In genomic region chr10:22679608-22680007, GRCh38 we compare ENCODE assay signal across 19 cellular contexts. TPM values are rescaled to one million over a fixed set of nuclear protein-coding genes. Genes with fewer than 3 reads are reported as not detected.
DNase-seq lines count a peak whose midpoint lies in the region; ATAC-seq, FAIRE-seq and TF ChIP-seq lines count a peak whose summit lies in the region.
"Had no signal": no experiment of that assay in that cellular context is flagged by ENCODE, and none has a peak within 500 bp of the region (broad histone marks: within the 10 kb centered on the region; RNA-seq: fewer than 3 reads in every experiment).

No MANE protein-coding gene starts in this region.

- H3K27ac ChIP-seq in K562 (ENCODE audit: extremely low read depth, low read depth, low read length) (peak overlapping the region; percentile 91; the same call in 2 of the 3 replicates), small intestine (ENCODE audit: low read depth in 1 of 2, low read length in 1 of 2) (no peak overlapping the region)
- H3K27ac ChIP-seq: GM23248 had no signal

- H3K9me3 ChIP-seq in K562 (replicated peaks; ENCODE audit: control insufficient read depth, insufficient read depth, low read depth, low read length) (no peaks in the 10 kb centered on the region), small intestine (ENCODE audit: control insufficient read depth, low read depth) (no peaks in the 10 kb centered on the region)
- H3K9me3 ChIP-seq: heart right ventricle had no signal

- H3K27me3 ChIP-seq in K562 (ENCODE audit: control insufficient read depth in 2 of 2, insufficient read depth in 2 of 2, low read length in 2 of 2), result no peaks in the 10 kb centered on the region
- no peaks in the 10 kb centered on the region for H3K27me3 ChIP-seq in small intestine (ENCODE audit: control insufficient read depth in 2 of 2, insufficient read depth in 2 of 2, low read length in 2 of 2)
- H3K27me3 ChIP-seq: heart right ventricle had no signal

- no peak for ATAC-seq in activated naive CD4-positive, alpha-beta T cell treated with anti-CD3 and anti-CD28 coated beads, Interleukin-2, amount 50 U/mL, for 72 hours
- no peak for ATAC-seq in T-cell (replicated peaks in 1 of 4)
- no peak for ATAC-seq in K562
- ATAC-seq in GM18498 (IDR thresholded peaks at IDR 0.05; ENCODE audit: unreplicated experiment), result no peak
- no peak for ATAC-seq in HG03135 (IDR thresholded peaks at IDR 0.05; ENCODE audit: unreplicated experiment)
- ATAC-seq: heart right ventricle had no signal

- FAIRE-seq in K562 (lab: Jason Lieb, UNC) (no peak), small intestine (lab: Jason Lieb, UNC) (no peak)
- FAIRE-seq: islet of Langerhans had no signal

- H4K20me1 ChIP-seq in K562 (replicated peaks; ENCODE audit: control insufficient read depth, insufficient read depth, low read length), result no peaks in the 10 kb centered on the region; the same call in 1 of the 2 replicates

- TF ChIP-seq RAD21 in K562 (CRISPR knock-in tag; conservative IDR thresholded peaks at IDR 0.05 in 1 of 2, IDR thresholded peaks at IDR 0.05 in 1 of 2), result no peak

- no peak for TF ChIP-seq EP300 in K562 (IDR thresholded peaks at IDR 0.05; ENCODE audit: low read length)

- in situ Hi-C loops in K562 (cut with MboI), result no loop called here

- no peak overlapping the region for H3K4me3 Mint-ChIP-seq in activated naive CD4-positive, alpha-beta T cell treated with anti-CD3 and anti-CD28 coated beads, Interleukin-2, amount 10 ng/mL, durations not matched to agents 7 days and 5 days
- peak overlapping the region in 2 of 3 donors; percentile 38 to 49 for H3K4me3 Mint-ChIP-seq in T-cell
- H3K4me3 Mint-ChIP-seq: endodermal cell, IgD-negative memory B cell had no signal

- H2AFZ ChIP-seq in K562 (ENCODE audit: low read depth, low read length), result no peak overlapping the region
- H2AFZ ChIP-seq: GM23248 had no signal

- no peak for TF ChIP-seq POLR2A in K562 (conservative IDR thresholded peaks at IDR 0.05)

- no peaks in the 10 kb centered on the region for H3K9me3 Mint-ChIP-seq in activated naive CD4-positive, alpha-beta T cell treated with anti-CD3 and anti-CD28 coated beads, Interleukin-2, amount 10 ng/mL, durations not matched to agents 7 days and 5 days
- peaks cover 0 to 4% of the 10 kb centered on the region in 2 donors for H3K9me3 Mint-ChIP-seq in activated naive CD4-positive, alpha-beta T cell treated with anti-CD3 and anti-CD28 coated beads, Interleukin-2, amount 50 U/mL, for 72 hours
- no peaks in the 10 kb centered on the region for H3K9me3 Mint-ChIP-seq in T-cell
- H3K9me3 Mint-ChIP-seq: endodermal cell, IgD-negative memory B cell had no signal

- H3K4me3 ChIP-seq in K562 (no peak overlapping the region), small intestine (ENCODE audit: low read depth in 1 of 2, low read length in 2 of 2) (no peak overlapping the region)
- H3K4me3 ChIP-seq: GM23248, heart right ventricle had no signal

- intact Hi-C loops in K562 (cut with micrococcal nuclease), result loop anchor here (5.0 kb wide), 1 partner anchor 62 kb away; no protein-coding TSS in a partner anchor

- H3K27me3 Mint-ChIP-seq in activated naive CD4-positive, alpha-beta T cell treated with anti-CD3 and anti-CD28 coated beads, Interleukin-2, amount 10 ng/mL, durations not matched to agents 7 days and 5 days, result no peaks in the 10 kb centered on the region
- H3K27me3 Mint-ChIP-seq in T-cell, result no peaks in the 10 kb centered on the region
- H3K27me3 Mint-ChIP-seq: IgD-negative memory B cell had no signal

- peaks cover 99% of the 10 kb centered on the region for H3K79me2 ChIP-seq in K562 (ENCODE audit: control insufficient read depth, insufficient read depth, low read length)

- H3K4me2 ChIP-seq in K562 (ENCODE audit: insufficient read depth, low read length), result no peak overlapping the region

- peaks cover 30% of the 10 kb centered on the region for H3K36me3 Mint-ChIP-seq in activated naive CD4-positive, alpha-beta T cell treated with anti-CD3 and anti-CD28 coated beads, Interleukin-2, amount 10 ng/mL, durations not matched to agents 7 days and 5 days
- peaks cover 0 to 7% of the 10 kb centered on the region in 2 donors for H3K36me3 Mint-ChIP-seq in activated naive CD4-positive, alpha-beta T cell treated with anti-CD3 and anti-CD28 coated beads, Interleukin-2, amount 50 U/mL, for 72 hours
- peaks cover 3% of the 10 kb centered on the region for H3K36me3 Mint-ChIP-seq in T-cell

- POLR2A ChIA-PET in T-cell (lab: Charles Lee) (interaction anchor here in 1 of 2 donors (1.0 kb wide), 1 partner anchor 11 kb away, joined by 5 read pairs; no protein-coding TSS in a partner anchor), K562 (lab: Yijun Ruan, JAX) (no interaction called here)

- BruUV-seq in K562 (replicated peaks; lab: Mats Ljungman, UMichigan), result no TSS peak

- TF ChIP-seq CTCF in K562 (IDR thresholded peaks at IDR 0.05 in 2 of 3, conservative IDR thresholded peaks at IDR 0.05 in 1 of 3; ENCODE audit: insufficient read depth in 2 of 3, low read depth in 1 of 3, low read length in 3 of 3), result no peak

- WGBS in K562 (ENCODE audit: insufficient coverage, low coverage, missing lambda C conversion rate), result 82% methylated on average over 1 of the region's 1 CpG
- 95 to 100% (median 98%) methylated on average over 1 of the region's 1 CpG for WGBS in small intestine, 3 donors

- peaks cover 24% of the 10 kb centered on the region; the same call in 1 of the 3 replicates for H3K36me3 ChIP-seq in K562 (ENCODE audit: control insufficient read depth, insufficient read depth, low read length)
- no peaks in the 10 kb centered on the region for H3K36me3 ChIP-seq in small intestine (ENCODE audit: control insufficient read depth in 2 of 2, insufficient read depth in 2 of 2, low read length in 2 of 2)
- H3K36me3 ChIP-seq: heart right ventricle had no signal

- H3K4me1 Mint-ChIP-seq in activated naive CD4-positive, alpha-beta T cell treated with anti-CD3 and anti-CD28 coated beads, Interleukin-2, amount 10 ng/mL, durations not matched to agents 7 days and 5 days, result peaks cover 92% of the 10 kb centered on the region
- peaks cover 92 to 93% (median 93%) of the 10 kb centered on the region in 3 donors for H3K4me1 Mint-ChIP-seq in T-cell

- H3K9ac ChIP-seq in K562 (ENCODE audit: insufficient read depth in 1 of 2, low read depth in 2 of 2, low read length in 2 of 2), result no peak overlapping the region
- H3K9ac ChIP-seq: GM23248 had no signal

- H3K9me1 ChIP-seq in K562 (ENCODE audit: control insufficient read depth, insufficient read depth, low read length), result no peaks in the 10 kb centered on the region

- H3K4me1 ChIP-seq in K562 (replicated peaks in 1 of 2; ENCODE audit: control insufficient read depth in 2 of 2, insufficient read depth in 2 of 2, low read length in 2 of 2), result peaks cover 24 to 62% of the 10 kb centered on the region in 2 experiments
- peaks cover 2 to 6% of the 10 kb centered on the region in 2 donors for H3K4me1 ChIP-seq in small intestine (ENCODE audit: control insufficient read depth in 2 of 2, insufficient read depth in 1 of 2, low read depth in 1 of 2, low read length in 1 of 2)

- H3K27ac Mint-ChIP-seq in activated naive CD4-positive, alpha-beta T cell treated with anti-CD3 and anti-CD28 coated beads, Interleukin-2, amount 10 ng/mL, durations not matched to agents 7 days and 5 days, result peak overlapping the region; percentile 20
- H3K27ac Mint-ChIP-seq in activated naive CD4-positive, alpha-beta T cell treated with anti-CD3 and anti-CD28 coated beads, Interleukin-2, amount 50 U/mL, for 72 hours, result no peak overlapping the region
- peak overlapping the region; percentile 84 to 90 for H3K27ac Mint-ChIP-seq in T-cell
- H3K27ac Mint-ChIP-seq: endodermal cell had no signal

- CTCF ChIA-PET in activated naive CD4-positive, alpha-beta T cell treated with anti-CD3 and anti-CD28 coated beads, Interleukin-2, amount 10 ng/mL, durations not matched to agents 7 days and 5 days (lab: Charles Lee), result no interaction called here
- CTCF ChIA-PET in T-cell (lab: Charles Lee) (no interaction called here), K562 (lab: Yijun Ruan, JAX; ENCODE audit: low intra/inter-chr PET ratio) (no interaction called here)

- DNase-seq in activated naive CD4-positive, alpha-beta T cell treated with anti-CD3 and anti-CD28 coated beads, Interleukin-2, amount 10 ng/mL, durations not matched to agents 7 days and 5 days, result peak; percentile 45
- no peak for DNase-seq in activated naive CD4-positive, alpha-beta T cell treated with anti-CD3 and anti-CD28 coated beads, Interleukin-2, amount 50 U/mL, for 72 hours (ENCODE audit: low spot score in 2 of 2)
- DNase-seq in T-cell, result peak in 11 of 34 experiments; percentile 16 to 41 (median 30)
- DNase-seq in K562 (ENCODE audit: extremely low read depth in 1 of 4, low spot score in 3 of 4), result no peak
- DNase-seq in small intestine, result peak; percentile 20
- DNase-seq in NCI-H345 treated with DMSO at 0.1 percent for 48 hours (lab: John Stamatoyannopoulos, UW; ENCODE audit: unreplicated experiment), result no peak
- DNase-seq: endodermal cell; GM23248; heart right ventricle; NCI-H1092 treated with DMSO at 0.1 percent for 48 hours; NCI-H2107; NCI-H524 treated with DMSO at 0.1 percent for 48 hours; posterior cingulate gyrus; SIG-M5; stimulated activated CD4-positive, alpha-beta T cell treated with anti-CD3 and anti-CD28 coated beads, Interleukin-2, amount 100 ng/mL, for 24 hours had no signal

TF ChIP-seq in K562, 482 proteins besides CTCF, POLR2A, EP300 and RAD21 (continues in another document):
- TF ChIP-seq RFX1 (IDR thresholded peaks at IDR 0.05), result 0 out of 2 replicates have a peak, but pooled peaks have one; percentile 4

RNA-seq across cellular contexts. Expression of gene PIP4K2A, which starts 34.8 kb away (rescaled TPM):
- 100 to 1,000 TPM in 1 of 2 donors, 10 to 100 TPM in 1; 87.7 to 137 TPM for total RNA-seq in activated naive CD4-positive, alpha-beta T cell treated with anti-CD3 and anti-CD28 coated beads, Interleukin-2, amount 50 U/mL, for 72 hours
- total RNA-seq in T-cell (100 to 1,000 TPM; 129 to 238 (median 160) TPM), K562 (2014; rRNA removed) (61.5 and 75.1 TPM in 2 replicates), K562 (2014; rRNA removed; fragmentation: Illumina TruSeq; extraction: Trizol) (73.5 and 95.8 TPM in 2 replicates), K562 (2015; rRNA removed; fragmentation: Illumina TruSeq; extraction: Trizol) (110 and 117 TPM in 2 replicates), K562 (2021) (56.4 and 71.9 TPM in 2 replicates)
- total RNA-seq in K562 (2011; cell fraction: chromatin; rRNA removed; ENCODE audit: low replicate concordance), result 31.6 and 61.2 TPM in 2 replicates
- total RNA-seq in K562 (2011; cell fraction: nucleolus; rRNA removed), result 22.7 and 26.6 TPM in 2 replicates
- total RNA-seq in K562 (2011; cell fraction: nucleoplasm; rRNA removed), result 30.2 and 39.5 TPM in 2 replicates
- polyA plus RNA-seq in K562 (2011; rRNA removed) (29.8 and 35.6 TPM in 2 replicates), K562 (2014; fragmentation: Illumina TruSeq; extraction: Trizol) (65.2 and 69.1 TPM in 2 replicates), K562 (2014; fragmentation: Nextera tagmentation; extraction: Ambion mirVana) (10 to 100 TPM; 64.8 to 87.2 TPM), K562 (2014; rRNA removed) (47.1 and 49.5 TPM in 2 replicates), small intestine (10 to 100 TPM in 1 of 3 donors, 1 to 10 TPM in 2; 4.5 to 11.3 (median 7.7) TPM)
- polyA plus RNA-seq in K562 (2011; cell fraction: cytosol; rRNA removed), result 14.8 and 25.0 TPM in 2 replicates
- 17.2 and 23.1 TPM in 2 replicates for polyA plus RNA-seq in K562 (2011; cell fraction: nucleus; rRNA removed)
- 39.4 and 42.5 TPM in 2 replicates for polyA plus RNA-seq in K562 (2012)
- polyA minus RNA-seq in K562 (2011; rRNA and poly(A)+ RNA removed), result 62.2 and 65.1 TPM in 2 replicates
- polyA minus RNA-seq in K562 (2011; cell fraction: cytosol; rRNA and poly(A)+ RNA removed), result 37.1 and 39.1 TPM in 2 replicates
- polyA minus RNA-seq in K562 (2011; cell fraction: nucleus; rRNA and poly(A)+ RNA removed), result 21.7 and 45.1 TPM in 2 replicates

Comparison
In these comparisons a context has a peak if more than half of its experiments do, and no peak if none do; other contexts are left out.
1. DNase-seq: peak in activated naive CD4-positive, alpha-beta T cell treated with anti-CD3 and anti-CD28 coated beads, Interleukin-2, amount 10 ng/mL, durations not matched to agents 7 days and 5 days (single experiment) and small intestine (single experiment); none in activated naive CD4-positive, alpha-beta T cell treated with anti-CD3 and anti-CD28 coated beads, Interleukin-2, amount 50 U/mL, for 72 hours (0 of 2), K562 (0 of 4) and NCI-H345 treated with DMSO at 0.1 percent for 48 hours (single experiment).
2. H3K27ac Mint-ChIP-seq: peak in activated naive CD4-positive, alpha-beta T cell treated with anti-CD3 and anti-CD28 coated beads, Interleukin-2, amount 10 ng/mL, durations not matched to agents 7 days and 5 days (single experiment) and T-cell (2 of 2); none in activated naive CD4-positive, alpha-beta T cell treated with anti-CD3 and anti-CD28 coated beads, Interleukin-2, amount 50 U/mL, for 72 hours (0 of 2).